23 cellular contexts compared by ENCODE assay signal in genomic region chr20:4638826-4639225, GRCh38.
"Had no signal": no experiment of that assay in that cellular context is flagged by ENCODE, and none has a peak within 500 bp of the region (broad histone marks: within the 10 kb centered on the region; RNA-seq: fewer than 3 reads in every experiment).

No MANE protein-coding gene starts in this region.

- H3K27me3 ChIP-seq: colonic mucosa, gastrocnemius medialis, left lung had no signal

- H3K4me1 Mint-ChIP-seq: endodermal cell; naive B cell; naive thymus-derived CD8-positive, alpha-beta T cell had no signal

- H3K4me1 ChIP-seq: colonic mucosa, gastrocnemius medialis had no signal

- H3K4me3 ChIP-seq: colonic mucosa, esophagus muscularis mucosa, gastrocnemius medialis, heart right ventricle, left lung, lower lobe of right lung, mucosa of descending colon had no signal

- ATAC-seq: effector memory CD8-positive, alpha-beta T cell; gastrocnemius medialis; heart right ventricle; left cardiac atrium; left lung; left ventricle myocardium superior; lower lobe of right lung; mucosa of descending colon; naive thymus-derived CD8-positive, alpha-beta T cell had no signal

- H3K27ac ChIP-seq: colonic mucosa, esophagus muscularis mucosa, gastrocnemius medialis, heart right ventricle, left lung, lower lobe of right lung had no signal

- H3K9me3 Mint-ChIP-seq: effector memory CD8-positive, alpha-beta T cell; mesothelial cell of epicardium had no signal

- H3K27ac Mint-ChIP-seq: dendritic cell treated with granulocyte-macrophage colony-stimulating factor and Interleukin-4, amounts not matched to agents 40 ng/mL and 50 ng/mL, for 4 days; endodermal cell; mesothelial cell of epicardium; naive B cell; naive thymus-derived CD8-positive, alpha-beta T cell had no signal

- H3K9me3 ChIP-seq: colonic mucosa, esophagus muscularis mucosa, gastrocnemius medialis, heart right ventricle, left lung, lower lobe of right lung, mucosa of descending colon had no signal

- H3K36me3 Mint-ChIP-seq: mesothelial cell of epicardium; naive thymus-derived CD8-positive, alpha-beta T cell had no signal

- FAIRE-seq: islet of Langerhans, keratinocyte had no signal

- H3K36me3 ChIP-seq: colonic mucosa, esophagus muscularis mucosa, gastrocnemius medialis, heart right ventricle, left lung, lower lobe of right lung had no signal

- DNase-seq: colonic mucosa; cortex of kidney; effector CD8-positive, alpha-beta T cell; effector memory CD8-positive, alpha-beta T cell; endodermal cell; foreskin melanocyte; gastrocnemius medialis; glutamatergic neuron; heart right ventricle; hippocampal formation; left cardiac atrium; left lung; left ventricle myocardium superior; lower lobe of right lung; mesenchymal stem cell; mucosa of descending colon; naive B cell; naive thymus-derived CD8-positive, alpha-beta T cell had no signal

- H3K4me3 Mint-ChIP-seq: dendritic cell treated with granulocyte-macrophage colony-stimulating factor and Interleukin-4, amounts not matched to agents 40 ng/mL and 50 ng/mL, for 4 days; effector memory CD8-positive, alpha-beta T cell; endodermal cell; mesothelial cell of epicardium; naive B cell; naive thymus-derived CD8-positive, alpha-beta T cell had no signal

- H3K27me3 Mint-ChIP-seq: dendritic cell treated with granulocyte-macrophage colony-stimulating factor and Interleukin-4, amounts not matched to agents 40 ng/mL and 50 ng/mL, for 4 days had no signal
